19 cellular contexts compared by ENCODE assay signal in genomic region chr7:140417456-140418155, GRCh38. TPM values are rescaled to one million over a fixed set of nuclear protein-coding genes. Genes with fewer than 3 reads are reported as not detected.
DNase-seq lines count a peak whose midpoint lies in the region; ATAC-seq and TF ChIP-seq lines count a peak whose summit lies in the region.
"Had no signal": no experiment of that assay in that cellular context is flagged by ENCODE, and none has a peak within 500 bp of the region (broad histone marks: within the 10 kb centered on the region; RNA-seq: fewer than 3 reads in every experiment).

No MANE protein-coding gene starts in this region.

- H3K27me3 ChIP-seq in vagina: no peaks in the 10 kb centered on the region

- H3K9me3 ChIP-seq in vagina: no peaks in the 10 kb centered on the region
- H3K9me3 ChIP-seq: thoracic aorta had no signal

- no peak overlapping the region for H3K4me3 Mint-ChIP-seq in activated naive CD4-positive, alpha-beta T cell treated with anti-CD3 and anti-CD28 coated beads, Interleukin-2, amount 10 ng/mL, durations not matched to agents 7 days and 5 days
- no peak overlapping the region for H3K4me3 Mint-ChIP-seq in activated naive CD4-positive, alpha-beta T cell treated with anti-CD3 and anti-CD28 coated beads for 36 hours
- no peak overlapping the region for H3K4me3 Mint-ChIP-seq in stimulated activated memory B cell treated with anti-CD40 and anti-IgM and Interleukin-4, amounts not matched to agents 10 μg/mL and 1 μg/mL and 100 μg/mL, for 72 hours
- H3K4me3 Mint-ChIP-seq: activated CD4-positive, alpha-beta memory T cell treated with anti-CD3 and anti-CD28 coated beads, Interleukin-2, amount 10 ng/mL, durations not matched to agents 7 days and 5 days; activated naive CD4-positive, alpha-beta T cell treated with anti-CD3 and anti-CD28 coated beads, Interleukin-2, amount 50 U/mL, for 24 hours; nephron had no signal

- H3K36me3 Mint-ChIP-seq in activated naive CD4-positive, alpha-beta T cell treated with anti-CD3 and anti-CD28 coated beads, Interleukin-2, amount 10 ng/mL, durations not matched to agents 7 days and 5 days: peaks cover 15% of the 10 kb centered on the region
- peaks cover 2% of the 10 kb centered on the region for H3K36me3 Mint-ChIP-seq in activated naive CD4-positive, alpha-beta T cell treated with anti-CD3 and anti-CD28 coated beads for 36 hours (ENCODE audit: low read depth)
- peaks cover 6% of the 10 kb centered on the region for H3K36me3 Mint-ChIP-seq in stimulated activated memory B cell treated with anti-CD40 and anti-IgM and Interleukin-4, amounts not matched to agents 10 μg/mL and 1 μg/mL and 100 μg/mL, for 72 hours

- no peaks in the 10 kb centered on the region for H3K36me3 ChIP-seq in vagina
- H3K36me3 ChIP-seq: thoracic aorta had no signal

- H3K4me1 ChIP-seq in vagina: no peaks in the 10 kb centered on the region

- H3K27me3 Mint-ChIP-seq in activated naive CD4-positive, alpha-beta T cell treated with anti-CD3 and anti-CD28 coated beads, Interleukin-2, amount 10 ng/mL, durations not matched to agents 7 days and 5 days: no peaks in the 10 kb centered on the region
- H3K27me3 Mint-ChIP-seq in activated naive CD4-positive, alpha-beta T cell treated with anti-CD3 and anti-CD28 coated beads for 36 hours (ENCODE audit: low read depth): no peaks in the 10 kb centered on the region
- H3K27me3 Mint-ChIP-seq in stimulated activated memory B cell treated with anti-CD40 and anti-IgM and Interleukin-4, amounts not matched to agents 10 μg/mL and 1 μg/mL and 100 μg/mL, for 72 hours: no peaks in the 10 kb centered on the region
- H3K27me3 Mint-ChIP-seq: activated CD4-positive, alpha-beta memory T cell treated with anti-CD3 and anti-CD28 coated beads, Interleukin-2, amount 10 ng/mL, durations not matched to agents 7 days and 5 days; activated naive CD4-positive, alpha-beta T cell treated with anti-CD3 and anti-CD28 coated beads, Interleukin-2, amount 50 U/mL, for 24 hours had no signal

- CTCF ChIA-PET in activated naive CD4-positive, alpha-beta T cell treated with anti-CD3 and anti-CD28 coated beads, Interleukin-2, amount 10 ng/mL, durations not matched to agents 7 days and 5 days (lab: Charles Lee): interaction anchor here (0.6 to 1.0 kb wide), 3 partner anchors 26 to 381 kb away, joined by 3 to 6 read pairs (median 3); no protein-coding TSS in a partner anchor
- CTCF ChIA-PET in activated naive CD4-positive, alpha-beta T cell treated with anti-CD3 and anti-CD28 coated beads for 36 hours (lab: Charles Lee): interaction anchor here (0.8 to 2.0 kb wide), 4 partner anchors 26 to 225 kb away, joined by 3 to 8 read pairs (median 3); no protein-coding TSS in a partner anchor

- TF ChIP-seq CTCF in vagina (IDR thresholded peaks at IDR 0.05): no peak

- H3K4me1 Mint-ChIP-seq in activated naive CD4-positive, alpha-beta T cell treated with anti-CD3 and anti-CD28 coated beads, Interleukin-2, amount 10 ng/mL, durations not matched to agents 7 days and 5 days: peaks cover 23% of the 10 kb centered on the region
- peaks cover 4% of the 10 kb centered on the region for H3K4me1 Mint-ChIP-seq in activated naive CD4-positive, alpha-beta T cell treated with anti-CD3 and anti-CD28 coated beads for 36 hours (ENCODE audit: low read depth)
- H3K4me1 Mint-ChIP-seq in stimulated activated memory B cell treated with anti-CD40 and anti-IgM and Interleukin-4, amounts not matched to agents 10 μg/mL and 1 μg/mL and 100 μg/mL, for 72 hours: no peaks in the 10 kb centered on the region

- peak; percentile 25 for DNase-seq in activated naive CD4-positive, alpha-beta T cell treated with anti-CD3 and anti-CD28 coated beads, Interleukin-2, amount 10 ng/mL, durations not matched to agents 7 days and 5 days
- DNase-seq in activated naive CD4-positive, alpha-beta T cell treated with anti-CD3 and anti-CD28 coated beads for 36 hours: no peak
- DNase-seq in NCI-H1105 (lab: John Stamatoyannopoulos, UW) (peak; percentile 88), SK-N-DZ (ENCODE audit: low spot score) (peak; percentile 57), vagina (ENCODE audit: extremely low spot score in 2 of 2) (no peak)
- DNase-seq: activated CD4-positive, alpha-beta memory T cell treated with anti-CD3 and anti-CD28 coated beads, Interleukin-2, amount 10 ng/mL, durations not matched to agents 7 days and 5 days; C1 segment of cervical spinal cord; central memory CD4-positive, alpha-beta T cell; GDM1; NCI-H526; T1000 had no signal

- TF ChIP-seq POLR2A in vagina (IDR thresholded peaks at IDR 0.05): no peak

- peak; percentile 20 for ATAC-seq in stimulated activated memory B cell treated with anti-CD40 and anti-IgM and Interleukin-4, amounts not matched to agents 10 μg/mL and 1 μg/mL and 100 μg/mL, for 72 hours
- ATAC-seq in HG03354 (IDR thresholded peaks at IDR 0.05; ENCODE audit: poor library complexity, severe bottlenecking, unreplicated experiment) (no peak), GM19467 (IDR thresholded peaks at IDR 0.05; ENCODE audit: unreplicated experiment) (no peak)

- H3K4me3 ChIP-seq in vagina: no peak overlapping the region
- H3K4me3 ChIP-seq: thoracic aorta had no signal

- H3K27ac Mint-ChIP-seq in activated naive CD4-positive, alpha-beta T cell treated with anti-CD3 and anti-CD28 coated beads, Interleukin-2, amount 10 ng/mL, durations not matched to agents 7 days and 5 days: no peak overlapping the region
- H3K27ac Mint-ChIP-seq in activated naive CD4-positive, alpha-beta T cell treated with anti-CD3 and anti-CD28 coated beads for 36 hours: no peak overlapping the region
- H3K27ac Mint-ChIP-seq in stimulated activated memory B cell treated with anti-CD40 and anti-IgM and Interleukin-4, amounts not matched to agents 10 μg/mL and 1 μg/mL and 100 μg/mL, for 72 hours: no peak overlapping the region
- H3K27ac Mint-ChIP-seq: activated CD4-positive, alpha-beta memory T cell treated with anti-CD3 and anti-CD28 coated beads, Interleukin-2, amount 10 ng/mL, durations not matched to agents 7 days and 5 days; activated naive CD4-positive, alpha-beta T cell treated with anti-CD3 and anti-CD28 coated beads, Interleukin-2, amount 50 U/mL, for 24 hours; nephron had no signal

- H3K9me3 Mint-ChIP-seq in activated naive CD4-positive, alpha-beta T cell treated with anti-CD3 and anti-CD28 coated beads, Interleukin-2, amount 10 ng/mL, durations not matched to agents 7 days and 5 days: no peaks in the 10 kb centered on the region
- H3K9me3 Mint-ChIP-seq in activated naive CD4-positive, alpha-beta T cell treated with anti-CD3 and anti-CD28 coated beads for 36 hours: no peaks in the 10 kb centered on the region
- H3K9me3 Mint-ChIP-seq in stimulated activated memory B cell treated with anti-CD40 and anti-IgM and Interleukin-4, amounts not matched to agents 10 μg/mL and 1 μg/mL and 100 μg/mL, for 72 hours: no peaks in the 10 kb centered on the region
- H3K9me3 Mint-ChIP-seq: activated CD4-positive, alpha-beta memory T cell treated with anti-CD3 and anti-CD28 coated beads, Interleukin-2, amount 10 ng/mL, durations not matched to agents 7 days and 5 days; activated naive CD4-positive, alpha-beta T cell treated with anti-CD3 and anti-CD28 coated beads, Interleukin-2, amount 50 U/mL, for 24 hours; nephron had no signal

- H3K27ac ChIP-seq in vagina: no peak overlapping the region
- H3K27ac ChIP-seq: thoracic aorta had no signal

- intact Hi-C loops in activated naive CD4-positive, alpha-beta T cell treated with anti-CD3 and anti-CD28 coated beads for 36 hours (cut with micrococcal nuclease): no loop called here
- intact Hi-C loops in vagina (cut with DNase I): no loop called here

RNA-seq across cellular contexts. Expression of gene RAB19, which starts 13.7 kb away (rescaled TPM):
- total RNA-seq in activated naive CD4-positive, alpha-beta T cell treated with anti-CD3 and anti-CD28 coated beads for 36 hours: 1 to 10 TPM; 4.6 to 5.2 TPM
- polyA plus RNA-seq in SK-N-DZ (2014; cell fraction: cytosol; rRNA removed): not detected in 2 replicates
- polyA plus RNA-seq in SK-N-DZ (2014; cell fraction: nucleus; rRNA removed): not detected in 2 replicates
- not detected for total RNA-seq in vagina
- total RNA-seq: frontal cortex, M059J, thoracic aorta had no signal

RNA-seq across cellular contexts. Expression of gene SLC37A3, which starts 19.3 kb away (rescaled TPM):
- 10 to 100 TPM; 25.6 to 28.7 TPM for total RNA-seq in activated naive CD4-positive, alpha-beta T cell treated with anti-CD3 and anti-CD28 coated beads for 36 hours
- polyA plus RNA-seq in SK-N-DZ (2014; cell fraction: cytosol; rRNA removed): 58.5 and 67.7 TPM in 2 replicates
- polyA plus RNA-seq in SK-N-DZ (2014; cell fraction: nucleus; rRNA removed): 180 and 218 TPM in 2 replicates
- 80.8 TPM for total RNA-seq in vagina

Comparison
In these comparisons a context has a peak if more than half of its experiments do, and no peak if none do; other contexts are left out.
1. DNase-seq: peak in activated naive CD4-positive, alpha-beta T cell treated with anti-CD3 and anti-CD28 coated beads, Interleukin-2, amount 10 ng/mL, durations not matched to agents 7 days and 5 days (single experiment), NCI-H1105 (single experiment) and SK-N-DZ (single experiment); none in activated naive CD4-positive, alpha-beta T cell treated with anti-CD3 and anti-CD28 coated beads for 36 hours (single experiment) and vagina (0 of 2).